In the genomic region with DNA sequence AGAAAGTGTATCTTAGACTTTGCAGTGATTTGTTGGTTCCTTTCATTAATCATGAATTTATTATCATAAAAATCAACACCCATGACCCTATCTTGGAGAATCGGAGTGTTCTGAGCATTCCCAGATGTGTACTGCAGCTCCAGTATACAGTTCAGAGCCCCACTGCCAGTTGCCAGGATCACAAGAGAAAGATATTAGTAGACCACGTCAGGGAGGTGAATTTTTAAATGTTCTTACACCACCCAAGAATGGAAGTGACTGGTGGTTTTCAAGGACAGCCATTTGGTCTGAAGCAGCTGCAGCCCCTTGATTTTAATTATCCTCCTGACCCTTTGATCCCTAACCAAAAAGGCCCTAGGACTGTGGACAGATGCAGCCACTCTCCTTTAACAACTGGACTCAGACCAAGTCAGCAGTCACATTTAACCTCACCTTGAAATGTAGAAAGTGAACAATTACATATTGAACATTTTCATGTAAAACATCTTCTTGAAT, we compare ENCODE assay signal across 23 cellular contexts.
"Had no signal": no experiment of that assay in that cellular context is flagged by ENCODE, and none has a peak within 500 bp of the region (broad histone marks: within the 10 kb centered on the region; RNA-seq: fewer than 3 reads in every experiment).

No MANE protein-coding gene starts in this region.

- H3K36me3 Mint-ChIP-seq: activated CD4-positive, alpha-beta memory T cell treated with anti-CD3 and anti-CD28 coated beads for 36 hours; activated naive CD8-positive, alpha-beta T cell; immature natural killer cell; natural killer cell treated with Interleukin-12 subunit alpha and Interleukin-12 subunit beta and Interleukin-15 and Interleukin-18, amount 100 ng/mL, for 72 hours; stimulated activated effector memory CD8-positive, alpha-beta T cell treated with anti-CD3 and anti-CD28 coated beads, Interleukin-12 subunit alpha, Interleukin-12 subunit beta, amount 100 ng/mL, for 72 hours had no signal

- DNase-seq: activated B cell treated with CpG ODN at 0.5 μM for 24 hours; activated CD4-positive, alpha-beta memory T cell treated with anti-CD3 and anti-CD28 coated beads for 36 hours; activated CD4-positive, alpha-beta T cell treated with anti-CD3 and anti-CD28 coated beads for 4 hours; activated T-cell treated with anti-CD3 and anti-CD28 coated beads for 4 hours; effector CD4-positive, alpha-beta T cell; heart right ventricle; immature natural killer cell; kidney glomerular epithelial cell; mesenchymal stem cell; occipital lobe; stimulated activated CD4-positive, alpha-beta T cell treated with anti-CD3 and anti-CD28 coated beads, Interleukin-4, amount 100 ng/mL, for 24 hours; T-helper 1 cell; T-helper 9 cell; upper lobe of right lung had no signal

- H3K9me3 ChIP-seq: gastroesophageal sphincter, heart right ventricle, upper lobe of right lung had no signal

- H3K4me3 ChIP-seq: coronary artery, gastroesophageal sphincter, heart right ventricle, upper lobe of right lung had no signal

- H3K27me3 ChIP-seq: gastroesophageal sphincter, heart right ventricle had no signal

- H3K27me3 Mint-ChIP-seq: progenitor cell of endocrine pancreas had no signal

- H3K27ac Mint-ChIP-seq: activated B cell treated with CpG ODN at 0.5 μM for 24 hours; activated CD4-positive, alpha-beta memory T cell treated with anti-CD3 and anti-CD28 coated beads for 36 hours; activated naive CD8-positive, alpha-beta T cell; activated T-helper 1 cell treated with anti-CD3 and anti-CD28 coated beads, Interleukin-12 subunit alpha, Interleukin-12 subunit beta, Interleukin-2, Interleukin-4 antibody, amounts not matched to agents 30 ng/mL and 10 ng/mL and 1 ng/mL, durations not matched to agents 14 hours and 24 hours and 36 hours; immature natural killer cell; natural killer cell treated with Interleukin-12 subunit alpha and Interleukin-12 subunit beta and Interleukin-15 and Interleukin-18, amount 100 ng/mL, for 72 hours; progenitor cell of endocrine pancreas; stimulated activated effector memory CD8-positive, alpha-beta T cell treated with anti-CD3 and anti-CD28 coated beads, Interleukin-12 subunit alpha, Interleukin-12 subunit beta, amount 100 ng/mL, for 72 hours had no signal

- H3K27ac ChIP-seq: coronary artery, gastroesophageal sphincter, upper lobe of right lung had no signal

- H3K4me1 ChIP-seq: upper lobe of right lung had no signal

- H3K36me3 ChIP-seq: gastroesophageal sphincter, heart right ventricle, upper lobe of right lung had no signal

- H3K9me3 Mint-ChIP-seq: activated B cell treated with CpG ODN at 0.5 μM for 24 hours; activated CD4-positive, alpha-beta memory T cell treated with anti-CD3 and anti-CD28 coated beads for 36 hours; activated T-helper 1 cell treated with anti-CD3 and anti-CD28 coated beads, Interleukin-12 subunit alpha, Interleukin-12 subunit beta, Interleukin-2, Interleukin-4 antibody, amounts not matched to agents 30 ng/mL and 10 ng/mL and 1 ng/mL, durations not matched to agents 14 hours and 24 hours and 36 hours; central memory CD8-positive, alpha-beta T cell; immature natural killer cell; natural killer cell treated with Interleukin-12 subunit alpha and Interleukin-12 subunit beta and Interleukin-15 and Interleukin-18, amount 100 ng/mL, for 72 hours; stimulated activated effector memory CD8-positive, alpha-beta T cell treated with anti-CD3 and anti-CD28 coated beads, Interleukin-12 subunit alpha, Interleukin-12 subunit beta, amount 100 ng/mL, for 72 hours had no signal

- ATAC-seq: esophagus mucosa; gastroesophageal sphincter; natural killer cell treated with Interleukin-12 subunit alpha and Interleukin-12 subunit beta and Interleukin-15 and Interleukin-18, amount 100 ng/mL, for 72 hours; stimulated activated effector memory CD8-positive, alpha-beta T cell treated with anti-CD3 and anti-CD28 coated beads, Interleukin-12 subunit alpha, Interleukin-12 subunit beta, amount 100 ng/mL, for 72 hours; upper lobe of right lung had no signal

- H3K4me3 Mint-ChIP-seq: activated B cell treated with CpG ODN at 0.5 μM for 24 hours; activated CD4-positive, alpha-beta memory T cell treated with anti-CD3 and anti-CD28 coated beads for 36 hours; activated naive CD8-positive, alpha-beta T cell; activated T-helper 1 cell treated with anti-CD3 and anti-CD28 coated beads, Interleukin-12 subunit alpha, Interleukin-12 subunit beta, Interleukin-2, Interleukin-4 antibody, amounts not matched to agents 30 ng/mL and 10 ng/mL and 1 ng/mL, durations not matched to agents 14 hours and 24 hours and 36 hours; central memory CD8-positive, alpha-beta T cell; immature natural killer cell; natural killer cell treated with Interleukin-12 subunit alpha and Interleukin-12 subunit beta and Interleukin-15 and Interleukin-18, amount 100 ng/mL, for 72 hours; stimulated activated effector memory CD8-positive, alpha-beta T cell treated with anti-CD3 and anti-CD28 coated beads, Interleukin-12 subunit alpha, Interleukin-12 subunit beta, amount 100 ng/mL, for 72 hours had no signal

- H3K4me1 Mint-ChIP-seq: activated B cell treated with CpG ODN at 0.5 μM for 24 hours had no signal
